2 cellular contexts compared by ENCODE assay signal in genomic region chr15:23897091-23897490, GRCh38.
TF ChIP-seq lines count a peak whose summit lies in the region.

No MANE protein-coding gene starts in this region.

TF ChIP-seq in GM23338, 12 proteins besides CTCF, POLR2A, EP300 and RAD21:
- TF ChIP-seq ETS1 (IDR thresholded peaks at IDR 0.05) = no peak
- TF ChIP-seq EZH2phosphoT487 (IDR thresholded peaks at IDR 0.05; ENCODE audit: unreplicated experiment) = no peak
- TF ChIP-seq JUNB (IDR thresholded peaks at IDR 0.05; ENCODE audit: unreplicated experiment) = no peak
- no peak for TF ChIP-seq ZNF331 (CRISPR knock-in tag; IDR thresholded peaks at IDR 0.05; ENCODE audit: low read depth)
- no peak for TF ChIP-seq CREB1 (CRISPR knock-in tag; IDR thresholded peaks at IDR 0.05; ENCODE audit: low read depth)
- TF ChIP-seq STAT1 (IDR thresholded peaks at IDR 0.05; ENCODE audit: unreplicated experiment) = no peak
- TF ChIP-seq EZH2 (IDR thresholded peaks at IDR 0.05; ENCODE audit: low read depth, unreplicated experiment) = no peak
- no peak for TF ChIP-seq ZNF462 (CRISPR knock-in tag; IDR thresholded peaks at IDR 0.05)
- no peak for TF ChIP-seq POLR2AphosphoS5 (IDR thresholded peaks at IDR 0.05; ENCODE audit: low read depth)
- no peak for TF ChIP-seq NANOG (IDR thresholded peaks at IDR 0.05; ENCODE audit: borderline replicate concordance)
- TF ChIP-seq ZNF114 (CRISPR knock-in tag; IDR thresholded peaks at IDR 0.05) = no peak
- TF ChIP-seq REST (IDR thresholded peaks at IDR 0.05; ENCODE audit: unreplicated experiment) = no peak

TF ChIP-seq in H1, 55 proteins besides CTCF, POLR2A, EP300 and RAD21 (continued from another document):
- TF ChIP-seq BACH1 (IDR thresholded peaks at IDR 0.05; ENCODE audit: low read length) (no peak), MAX (IDR thresholded peaks at IDR 0.05) (no peak)
